18 cellular contexts compared by ENCODE assay signal in the genomic region with DNA sequence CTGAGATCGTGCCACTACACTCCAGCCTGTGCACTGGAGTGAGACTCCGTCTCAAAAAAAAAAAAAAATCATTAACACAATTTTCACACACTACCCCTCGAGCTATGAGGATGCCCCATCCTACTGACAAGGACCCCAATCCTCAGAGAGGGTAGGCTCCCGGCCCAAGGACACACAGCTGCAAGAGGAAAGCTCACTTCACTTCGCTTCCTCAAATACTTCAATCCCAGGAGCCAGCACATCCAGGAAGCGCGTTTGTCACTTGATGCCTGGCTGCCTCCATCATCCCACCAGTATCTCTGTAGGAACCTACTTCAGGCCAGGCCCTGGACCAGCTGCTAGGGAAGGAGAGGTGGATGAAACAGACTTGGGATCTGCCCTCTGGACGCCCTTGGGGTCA.
"Had no signal": no experiment of that assay in that cellular context is flagged by ENCODE, and none has a peak within 500 bp of the region (broad histone marks: within the 10 kb centered on the region; RNA-seq: fewer than 3 reads in every experiment).

No MANE protein-coding gene starts in this region.

- H3K9me3 ChIP-seq: adrenal gland, suprapubic skin had no signal

- H3K9me3 Mint-ChIP-seq: activated naive CD4-positive, alpha-beta T cell treated with anti-CD3 and anti-CD28 coated beads, Interleukin-2, amount 50 U/mL, for 72 hours; activated T-cell treated with anti-CD3 and anti-CD28 coated beads, Interleukin-2, amount 50 U/mL, for 72 hours; neural crest cell; stimulated activated naive CD8-positive, alpha-beta T cell treated with anti-CD3 and anti-CD28 coated beads, Interleukin-15, amount 100 ng/mL, for 72 hours had no signal

- DNase-seq: activated CD4-positive, alpha-beta T cell treated with anti-CD3 and anti-CD28 coated beads, Interleukin-2, amount 50 U/mL, for 4 hours; activated T-cell treated with anti-CD3 and anti-CD28 coated beads, Interleukin-2, amount 50 U/mL, for 72 hours; hippocampal formation; mammary epithelial cell; midbrain; stimulated activated CD4-positive, alpha-beta T cell treated with anti-CD3 and anti-CD28 coated beads, Interleukin-15, amount 100 ng/mL, for 24 hours; stimulated activated CD4-positive, alpha-beta T cell treated with anti-CD3 and anti-CD28 coated beads, Interleukin-2, amount 100 ng/mL, for 48 hours; stimulated activated naive CD8-positive, alpha-beta T cell treated with anti-CD3 and anti-CD28 coated beads, Interleukin-15, amount 100 ng/mL, for 72 hours had no signal

- H3K27ac ChIP-seq: epithelial cell of prostate, skin epidermis, suprapubic skin had no signal

- ATAC-seq: T-helper 17 cell had no signal

- H3K4me3 ChIP-seq: adrenal gland, skin epidermis, suprapubic skin had no signal

- H3K27me3 ChIP-seq: adrenal gland, suprapubic skin had no signal

- FAIRE-seq: islet of Langerhans, TTC549 had no signal

- H3K27ac Mint-ChIP-seq: activated T-cell treated with anti-CD3 and anti-CD28 coated beads, Interleukin-2, amount 50 U/mL, for 72 hours; progenitor cell of endocrine pancreas; T-helper 17 cell had no signal

- H3K4me3 Mint-ChIP-seq: activated T-cell treated with anti-CD3 and anti-CD28 coated beads, Interleukin-2, amount 50 U/mL, for 72 hours; neural crest cell; stimulated activated naive CD8-positive, alpha-beta T cell treated with anti-CD3 and anti-CD28 coated beads, Interleukin-15, amount 100 ng/mL, for 72 hours; T-helper 17 cell had no signal

- H3K36me3 Mint-ChIP-seq: activated naive CD4-positive, alpha-beta T cell treated with anti-CD3 and anti-CD28 coated beads, Interleukin-2, amount 50 U/mL, for 72 hours had no signal

- H3K27me3 Mint-ChIP-seq: progenitor cell of endocrine pancreas; stimulated activated naive CD8-positive, alpha-beta T cell treated with anti-CD3 and anti-CD28 coated beads, Interleukin-15, amount 100 ng/mL, for 72 hours; T-helper 17 cell had no signal
